In genomic region chr6:107698146-107698545, GRCh38 we compare ENCODE assay signal across 16 cellular contexts.
DNase-seq lines count a peak whose midpoint lies in the region; ATAC-seq and TF ChIP-seq lines count a peak whose summit lies in the region.
"Had no signal": no experiment of that assay in that cellular context is flagged by ENCODE, and none has a peak within 500 bp of the region (broad histone marks: within the 10 kb centered on the region; RNA-seq: fewer than 3 reads in every experiment).

No MANE protein-coding gene starts in this region.

- no peaks in the 10 kb centered on the region for H3K36me3 Mint-ChIP-seq in activated naive CD8-positive, alpha-beta T cell
- H3K36me3 Mint-ChIP-seq in activated naive CD8-positive, alpha-beta T cell treated with anti-CD3 and anti-CD28 coated beads, Interleukin-2, amount 50 U/mL, for 24 hours (ENCODE audit: low read depth): peaks cover 1% of the 10 kb centered on the region

- H3K9me3 Mint-ChIP-seq in activated naive CD8-positive, alpha-beta T cell (ENCODE audit: low read depth): no peaks in the 10 kb centered on the region
- no peaks in the 10 kb centered on the region for H3K9me3 Mint-ChIP-seq in activated naive CD8-positive, alpha-beta T cell treated with anti-CD3 and anti-CD28 coated beads, Interleukin-2, amount 50 U/mL, for 24 hours
- H3K9me3 Mint-ChIP-seq: activated B cell treated with CpG ODN at 0.5 μM for 24 hours; activated T-helper 1 cell treated with anti-CD3 and anti-CD28 coated beads, Interleukin-12 subunit alpha, Interleukin-12 subunit beta, Interleukin-2, Interleukin-4 antibody, amounts not matched to agents 30 ng/mL and 10 ng/mL and 1 ng/mL, durations not matched to agents 14 hours and 24 hours and 36 hours had no signal

- peak overlapping the region; percentile 54 for H3K27ac ChIP-seq in skeletal muscle tissue (ENCODE audit: low read depth, low read length)
- H3K27ac ChIP-seq in dorsolateral prefrontal cortex: no peak overlapping the region
- H3K27ac ChIP-seq: gastrocnemius medialis, psoas muscle had no signal

- intact Hi-C loops in dorsolateral prefrontal cortex (cut with DNase I): no loop called here

- no peak for ATAC-seq in activated naive CD8-positive, alpha-beta T cell treated with anti-CD3 and anti-CD28 coated beads, Interleukin-2, amount 50 U/mL, for 24 hours
- ATAC-seq in GM21737 (IDR thresholded peaks at IDR 0.05; ENCODE audit: unreplicated experiment): no peak
- ATAC-seq: gastrocnemius medialis had no signal

- H3K4me1 Mint-ChIP-seq in activated naive CD8-positive, alpha-beta T cell (ENCODE audit: low read depth): peaks cover 19% of the 10 kb centered on the region
- H3K4me1 Mint-ChIP-seq in activated naive CD8-positive, alpha-beta T cell treated with anti-CD3 and anti-CD28 coated beads, Interleukin-2, amount 50 U/mL, for 24 hours: peaks cover 25% of the 10 kb centered on the region
- H3K4me1 Mint-ChIP-seq: activated B cell treated with CpG ODN at 0.5 μM for 24 hours had no signal

- no peak for TF ChIP-seq CTCF in fibroblast of the aortic adventitia (IDR thresholded peaks at IDR 0.05; ENCODE audit: insufficient read depth, low read length)
- TF ChIP-seq CTCF in dorsolateral prefrontal cortex (IDR thresholded peaks at IDR 0.05 in 54 of 56, conservative IDR thresholded peaks at IDR 0.05 in 2 of 56; ENCODE audit: low read depth in 1 of 56, partially characterized antibody in 56 of 56): no peak

- H3K4me3 ChIP-seq in fibroblast of the aortic adventitia (ENCODE audit: low read depth, low read length) (no peak overlapping the region), skeletal muscle tissue (ENCODE audit: low read length in 3 of 3) (no peak overlapping the region), dorsolateral prefrontal cortex (no peak overlapping the region)
- H3K4me3 ChIP-seq: gastrocnemius medialis, psoas muscle had no signal

- H3K27me3 ChIP-seq in skeletal muscle tissue (ENCODE audit: control insufficient read depth in 3 of 3, insufficient read depth in 3 of 3, low read length in 3 of 3) (no peaks in the 10 kb centered on the region), dorsolateral prefrontal cortex (no peaks in the 10 kb centered on the region)
- H3K27me3 ChIP-seq: gastrocnemius medialis had no signal

- H3K27ac Mint-ChIP-seq in activated naive CD8-positive, alpha-beta T cell: peak overlapping the region; percentile 68
- no peak overlapping the region for H3K27ac Mint-ChIP-seq in activated naive CD8-positive, alpha-beta T cell treated with anti-CD3 and anti-CD28 coated beads, Interleukin-2, amount 50 U/mL, for 24 hours
- H3K27ac Mint-ChIP-seq: activated B cell treated with CpG ODN at 0.5 μM for 24 hours; activated T-helper 1 cell treated with anti-CD3 and anti-CD28 coated beads, Interleukin-12 subunit alpha, Interleukin-12 subunit beta, Interleukin-2, Interleukin-4 antibody, amounts not matched to agents 30 ng/mL and 10 ng/mL and 1 ng/mL, durations not matched to agents 14 hours and 24 hours and 36 hours had no signal

- no peak for DNase-seq in activated naive CD8-positive, alpha-beta T cell treated with anti-CD3 and anti-CD28 coated beads, Interleukin-2, amount 50 U/mL, for 24 hours
- DNase-seq in RKO (ENCODE audit: low spot score) (peak; percentile 45), fibroblast of the aortic adventitia (ENCODE audit: low read depth) (peak; percentile 77), dorsolateral prefrontal cortex (no peak), globus pallidus (ENCODE audit: low spot score) (no peak)
- DNase-seq: ACHN, activated B cell treated with CpG ODN at 0.5 μM for 24 hours, gastrocnemius medialis, NCI-H1092, NCI-H526, psoas muscle, SHP77 had no signal

- no peak overlapping the region for H3K4me3 Mint-ChIP-seq in activated naive CD8-positive, alpha-beta T cell
- no peak overlapping the region for H3K4me3 Mint-ChIP-seq in activated naive CD8-positive, alpha-beta T cell treated with anti-CD3 and anti-CD28 coated beads, Interleukin-2, amount 50 U/mL, for 24 hours
- H3K4me3 Mint-ChIP-seq: activated B cell treated with CpG ODN at 0.5 μM for 24 hours; activated T-helper 1 cell treated with anti-CD3 and anti-CD28 coated beads, Interleukin-12 subunit alpha, Interleukin-12 subunit beta, Interleukin-2, Interleukin-4 antibody, amounts not matched to agents 30 ng/mL and 10 ng/mL and 1 ng/mL, durations not matched to agents 14 hours and 24 hours and 36 hours had no signal

- H3K36me3 ChIP-seq in skeletal muscle tissue (ENCODE audit: control insufficient read depth in 3 of 3, insufficient read depth in 3 of 3, low read length in 3 of 3): no peaks in the 10 kb centered on the region
- H3K36me3 ChIP-seq: gastrocnemius medialis had no signal

- no peaks in the 10 kb centered on the region for H3K27me3 Mint-ChIP-seq in activated naive CD8-positive, alpha-beta T cell
- no peaks in the 10 kb centered on the region for H3K27me3 Mint-ChIP-seq in activated naive CD8-positive, alpha-beta T cell treated with anti-CD3 and anti-CD28 coated beads, Interleukin-2, amount 50 U/mL, for 24 hours

- no peaks in the 10 kb centered on the region for H3K4me1 ChIP-seq in skeletal muscle tissue (ENCODE audit: control insufficient read depth in 3 of 3, insufficient read depth in 3 of 3, low read length in 3 of 3)
- H3K4me1 ChIP-seq: gastrocnemius medialis, psoas muscle had no signal

- no peaks in the 10 kb centered on the region for H3K9me3 ChIP-seq in skeletal muscle tissue (ENCODE audit: control insufficient read depth in 3 of 3, low read length in 3 of 3)
- H3K9me3 ChIP-seq: gastrocnemius medialis, psoas muscle had no signal

- H3K9ac ChIP-seq in skeletal muscle tissue (ENCODE audit: low read depth in 1 of 3, low read length in 3 of 3): no peak overlapping the region

Comparison
In these comparisons a context has a peak if more than half of its experiments do, and no peak if none do; other contexts are left out.
1. DNase-seq: peak in RKO (single experiment) and fibroblast of the aortic adventitia (single experiment); none in activated naive CD8-positive, alpha-beta T cell treated with anti-CD3 and anti-CD28 coated beads, Interleukin-2, amount 50 U/mL, for 24 hours (single experiment), dorsolateral prefrontal cortex (0 of 10) and globus pallidus (single experiment).